Comparison of ENCODE assay signal across 8 cellular contexts in the genomic region with DNA sequence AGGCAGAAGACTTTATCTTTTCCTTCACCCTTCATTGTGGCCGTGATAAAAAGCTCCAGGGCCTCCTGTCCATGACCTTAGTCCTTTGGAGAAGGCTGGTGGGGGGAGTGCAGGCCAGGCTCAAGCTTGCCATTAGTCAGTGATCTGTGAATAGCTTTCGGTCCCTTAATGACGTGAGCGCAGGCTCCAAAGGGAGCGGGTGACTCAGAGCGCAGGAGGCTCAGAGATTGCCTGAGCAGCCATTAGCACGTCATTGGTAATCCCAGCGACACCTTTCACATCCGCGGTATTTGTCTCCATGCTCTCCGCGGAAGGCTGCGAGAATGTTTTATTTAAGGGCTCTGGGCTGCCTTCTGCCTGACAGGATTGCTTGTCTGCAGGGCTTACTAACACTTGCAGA.
DNase-seq lines count a peak whose midpoint lies in the region; ATAC-seq, FAIRE-seq and TF ChIP-seq lines count a peak whose summit lies in the region.

No MANE protein-coding gene starts in this region.

- POLR2A ChIA-PET in AG04450 (lab: Yijun Ruan, JAX) (no interaction called here), H1 (lab: Charles Lee; ENCODE audit: partially characterized antibody) (no interaction called here)

- no peak overlapping the region for H3K23ac ChIP-seq in H1 (ENCODE audit: insufficient read length)

- no peak overlapping the region for H4K91ac ChIP-seq in H1 (replicated peaks; ENCODE audit: insufficient read length, low read length)

- TF ChIP-seq EP300 in H1 (IDR thresholded peaks at IDR 0.05; ENCODE audit: borderline replicate concordance in 1 of 2, low read depth in 2 of 2, low read length in 2 of 2): no peak

- H2BK120ac ChIP-seq in H1 (replicated peaks; ENCODE audit: low read depth, low read length): no peak overlapping the region

- H3K4me2 ChIP-seq in H1 (ENCODE audit: insufficient read depth in 1 of 2, low read depth in 2 of 2, low read length in 2 of 2): peak overlapping the region; percentile 34 to 51; a peak in 2 of 4 replicates

- no peaks in the 10 kb centered on the region for H3K79me2 ChIP-seq in H1 (ENCODE audit: control insufficient read depth in 1 of 2, insufficient read depth in 2 of 2, low read length in 2 of 2)

- WGBS in H1 (ENCODE audit: extremely low coverage in 1 of 2, insufficient coverage in 1 of 2, insufficient read length in 1 of 2, insufficient replicate concordance in 2 of 2, low coverage in 1 of 2, low lambda C conversion rate in 2 of 2, missing lambda C conversion rate in 1 of 2), 2 experiments: 42% methylated on average over 13 of the region's 13 CpGs; no CpG with 5 or more reads in 1 of the 2 experiments
- 1 to 8% methylated on average over 13 of the region's 13 CpGs for WGBS in lower leg skin, 2 donors

- TF ChIP-seq RAD21 in H1 (IDR thresholded peaks at IDR 0.05 in 1 of 2, conservative IDR thresholded peaks at IDR 0.05 in 1 of 2; ENCODE audit: low read depth in 2 of 2, low read length in 2 of 2): no peak; a peak in 1 of 4 replicates

- H2BK15ac ChIP-seq in H1 (ENCODE audit: low read length): no peak overlapping the region

- TF ChIP-seq POLR2A in H1 (IDR thresholded peaks at IDR 0.05; ENCODE audit: control extremely low read depth in 1 of 2, low read depth in 2 of 2, low read length in 2 of 2) (no peak), lower leg skin (IDR thresholded peaks at IDR 0.05) (no peak)

- peak overlapping the region; percentile 86 for H3K27ac ChIP-seq in AG04450 (ENCODE audit: low read depth, low read length)
- no peak overlapping the region for H3K27ac ChIP-seq in H1 (ENCODE audit: low read depth, low read length)
- no peak overlapping the region for H3K27ac ChIP-seq in upper lobe of right lung

- no peak overlapping the region for H2BK5ac ChIP-seq in H1 (ENCODE audit: low read depth, low read length)

- no peak overlapping the region for H3K4ac ChIP-seq in H1 (replicated peaks; ENCODE audit: insufficient read length, low read depth, low read length)

- H3K4me3 ChIP-seq in AG04450 (ENCODE audit: low read depth, low read length): peak overlapping the region; percentile 23
- H3K4me3 ChIP-seq in MG63: peak overlapping the region; percentile 12; the same call in 1 of the 2 replicates
- H3K4me3 ChIP-seq in H1 (ENCODE audit: extremely low read depth in 1 of 4, insufficient read depth in 2 of 4, low read depth in 3 of 4, low read length in 4 of 4): peak overlapping the region in 1 of 4 experiments; percentile 18; a peak in 2 of 8 replicates
- H3K4me3 ChIP-seq in lower leg skin (ENCODE audit: low read depth, poor library complexity, severe bottlenecking): no peak overlapping the region
- no peak overlapping the region for H3K4me3 ChIP-seq in upper lobe of right lung

- peak; percentile 92 for DNase-seq in AG04450 (ENCODE audit: low read depth, low spot score)
- peak; percentile 86 for DNase-seq in MG63
- DNase-seq in H1 (ENCODE audit: low read depth in 1 of 2, low spot score in 2 of 2): peak; percentile 41 to 50
- peak; percentile 43 to 84 for DNase-seq in lower leg skin (ENCODE audit: low spot score in 2 of 2)
- DNase-seq in upper lobe of right lung: no peak
- no peak for DNase-seq in T-helper 17 cell

- no peak overlapping the region for H4K8ac ChIP-seq in H1 (ENCODE audit: extremely low read depth, insufficient read depth, low read length)

- H3K23me2 ChIP-seq in H1 (ENCODE audit: low read depth, low read length): no peaks in the 10 kb centered on the region; the same call in 1 of the 2 replicates

- no peak overlapping the region for H4K5ac ChIP-seq in H1 (ENCODE audit: insufficient read length, low read depth, low read length)

- H3K27me3 ChIP-seq in AG04450 (ENCODE audit: control insufficient read depth, insufficient read depth, low read length) (no peaks in the 10 kb centered on the region), MG63 (no peaks in the 10 kb centered on the region), H1 (replicated peaks in 1 of 4; ENCODE audit: control insufficient read depth in 3 of 4, extremely low read depth in 1 of 4, insufficient read depth in 3 of 4, low read length in 3 of 4) (peaks cover 0 to 1% (median 0%) of the 10 kb centered on the region in 4 experiments; a peak in 1 of 7 replicates), upper lobe of right lung (no peaks in the 10 kb centered on the region)

- no peak overlapping the region for H3K14ac ChIP-seq in H1 (ENCODE audit: insufficient read length)

- H3K79me1 ChIP-seq in H1 (ENCODE audit: low read depth, low read length): no peaks in the 10 kb centered on the region

- intact Hi-C loops in lower leg skin (cut with DNase I; ENCODE audit: low total_unique reads) (no loop called here), upper lobe of right lung (cut with DNase I) (no loop called here)

- H4K20me1 ChIP-seq in H1 (replicated peaks in 1 of 2; ENCODE audit: control insufficient read depth in 1 of 2, insufficient read depth in 2 of 2, low read length in 2 of 2): no peaks in the 10 kb centered on the region

- no peak overlapping the region for H2BK12ac ChIP-seq in H1 (ENCODE audit: low read depth, low read length)

- H2BK20ac ChIP-seq in H1 (ENCODE audit: low read length): no peak overlapping the region

- H2AK5ac ChIP-seq in H1 (ENCODE audit: low read depth, low read length): no peak overlapping the region

- H3K9me3 ChIP-seq in AG04450 (ENCODE audit: control insufficient read depth, insufficient read depth, low read length): no peaks in the 10 kb centered on the region
- H3K9me3 ChIP-seq in MG63: peaks cover 2% of the 10 kb centered on the region
- H3K9me3 ChIP-seq in H1 (ENCODE audit: insufficient read depth in 2 of 2, low read depth in 1 of 2, low read length in 1 of 2): no peaks in the 10 kb centered on the region
- H3K9me3 ChIP-seq in upper lobe of right lung: no peaks in the 10 kb centered on the region
- no peaks in the 10 kb centered on the region for H3K9me3 ChIP-seq in T-helper 17 cell (ENCODE audit: control insufficient read depth, low read length, poor library complexity, severe bottlenecking)

- no peak overlapping the region for H3K4me3 Mint-ChIP-seq in T-helper 17 cell

- H3K4me1 Mint-ChIP-seq in T-helper 17 cell: no peaks in the 10 kb centered on the region

- no peaks in the 10 kb centered on the region for H3K36me3 Mint-ChIP-seq in T-helper 17 cell (ENCODE audit: low read depth)

- H3K36me3 ChIP-seq in MG63: no peaks in the 10 kb centered on the region; the same call in 1 of the 2 replicates
- H3K36me3 ChIP-seq in H1 (ENCODE audit: control insufficient read depth in 2 of 4, insufficient read depth in 4 of 4, low read length in 3 of 4): no peaks in the 10 kb centered on the region
- H3K36me3 ChIP-seq in upper lobe of right lung: no peaks in the 10 kb centered on the region

- no peaks in the 10 kb centered on the region for H3K27me3 Mint-ChIP-seq in T-helper 17 cell

- CTCF ChIA-PET in AG04450 (lab: Charles Lee) (interaction anchor here (1.0 to 1.1 kb wide), 2 partner anchors 763 to 868 kb away, joined by 3 to 4 read pairs; no protein-coding TSS in a partner anchor), H1 (lab: Charles Lee; ENCODE audit: partially characterized antibody) (interaction anchor here (1.2 kb wide), 1 partner anchor 439 kb away, joined by 7 read pairs; no protein-coding TSS in a partner anchor)

- peak overlapping the region; percentile 87 for H2AFZ ChIP-seq in H1 (ENCODE audit: low read length)

- H3K27ac Mint-ChIP-seq in T-helper 17 cell: no peak overlapping the region

- H3K18ac ChIP-seq in H1 (ENCODE audit: extremely low read depth, low read length): no peak overlapping the region

- no peaks in the 10 kb centered on the region for H3K4me1 ChIP-seq in H1 (replicated peaks in 1 of 4; ENCODE audit: control insufficient read depth in 3 of 4, insufficient read depth in 4 of 4, low read length in 3 of 4)
- no peaks in the 10 kb centered on the region for H3K4me1 ChIP-seq in upper lobe of right lung

- no peak overlapping the region for H3K9ac ChIP-seq in H1 (replicated peaks in 1 of 4; ENCODE audit: extremely low read depth in 1 of 4, low read depth in 3 of 4, low read length in 3 of 4)

- ATAC-seq in upper lobe of right lung (peak; percentile 58), HG03521 (IDR thresholded peaks at IDR 0.05; ENCODE audit: unreplicated experiment) (no peak), T-helper 17 cell (no peak), GM19467 (IDR thresholded peaks at IDR 0.05; ENCODE audit: unreplicated experiment) (no peak)

- H3K56ac ChIP-seq in H1 (replicated peaks; ENCODE audit: insufficient read length, low read depth, low read length): no peak overlapping the region

- TF ChIP-seq CTCF in AG04450 (IDR thresholded peaks at IDR 0.05; ENCODE audit: low read depth, low read length) (no peak), H1 (IDR thresholded peaks at IDR 0.05; ENCODE audit: control extremely low read depth in 1 of 3, insufficient read depth in 1 of 3, low read depth in 1 of 3, low read length in 3 of 3) (no peak), lower leg skin (IDR thresholded peaks at IDR 0.05) (no peak), upper lobe of right lung (IDR thresholded peaks at IDR 0.05) (no peak)

- FAIRE-seq in H1 (lab: Jason Lieb, UNC): peak; percentile 68

TF ChIP-seq in H1, 55 proteins besides CTCF, POLR2A, EP300 and RAD21:
- TF ChIP-seq JUND (IDR thresholded peaks at IDR 0.05; ENCODE audit: low read length) (peak; percentile 75; the same call in 1 of the 2 replicates), KDM4A (IDR thresholded peaks at IDR 0.05; ENCODE audit: low read depth, low read length, severe bottlenecking) (no peak), CEBPB (IDR thresholded peaks at IDR 0.05; ENCODE audit: low read depth, low read length) (no peak), FOSL1 (IDR thresholded peaks at IDR 0.05; ENCODE audit: insufficient read depth, low read depth, low read length) (no peak), HDAC6 (IDR thresholded peaks at IDR 0.05; ENCODE audit: low read depth, low read length) (no peak), POLR2AphosphoS5 (IDR thresholded peaks at IDR 0.05; ENCODE audit: low read depth, low read length) (no peak), YY1 (IDR thresholded peaks at IDR 0.05; ENCODE audit: low read depth, low read length) (peak; percentile 74; the same call in 1 of the 2 replicates), CREB1 (IDR thresholded peaks at IDR 0.05) (peak; percentile 84)

Comparison
In these comparisons a context has a peak if more than half of its experiments do, and no peak if none do; other contexts are left out.
1. DNase-seq: peak in AG04450 (single experiment), MG63 (single experiment), H1 (2 of 2) and lower leg skin (2 of 2); none in upper lobe of right lung (single experiment) and T-helper 17 cell (0 of 3).
2. H3K4me3 ChIP-seq: peak in AG04450 (single experiment) and MG63 (single experiment); none in lower leg skin (single experiment) and upper lobe of right lung (single experiment).